In the genomic region with DNA sequence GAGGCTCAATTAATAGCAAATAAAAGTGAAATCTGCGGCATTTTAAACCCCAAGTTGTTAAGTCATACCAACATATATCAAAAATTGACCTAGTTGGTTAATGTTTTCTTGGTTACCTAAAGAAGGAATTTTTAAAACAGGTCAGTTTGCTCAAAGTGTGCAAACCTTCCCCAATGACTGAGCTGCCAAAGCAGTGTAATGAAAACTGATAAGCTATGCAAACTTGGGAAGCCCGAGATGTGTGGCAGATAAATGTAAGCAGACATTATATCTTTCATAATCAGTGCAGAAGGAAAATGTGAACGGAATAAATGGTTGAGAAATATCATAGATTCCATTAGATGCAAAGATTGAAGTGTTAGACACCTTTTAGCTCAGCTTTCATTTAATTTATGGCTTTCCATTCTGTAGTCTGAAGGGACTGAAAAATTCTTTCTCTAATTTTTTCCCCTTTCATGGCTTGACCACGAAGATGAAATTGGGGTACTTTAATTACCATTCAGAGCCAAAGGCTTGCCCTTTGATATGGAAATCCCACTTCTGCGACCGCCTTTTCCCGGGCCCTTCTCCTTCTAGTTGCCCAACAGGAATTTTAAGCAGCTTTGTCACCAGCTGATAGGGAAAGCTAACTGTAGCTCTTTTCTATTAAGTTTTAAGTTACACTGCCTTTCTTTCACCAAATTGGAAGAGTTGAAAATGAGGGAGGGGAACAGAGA, we compare ENCODE assay signal across 18 cellular contexts.
DNase-seq lines count a peak whose midpoint lies in the region; ATAC-seq and TF ChIP-seq lines count a peak whose summit lies in the region.
"Had no signal": no experiment of that assay in that cellular context is flagged by ENCODE, and none has a peak within 500 bp of the region (broad histone marks: within the 10 kb centered on the region; RNA-seq: fewer than 3 reads in every experiment).

No MANE protein-coding gene starts in this region.

- no peaks in the 10 kb centered on the region for H3K79me2 ChIP-seq in hepatocyte

- H3K9me3 ChIP-seq in NT2/D1 (ENCODE audit: insufficient read depth, low read length) (no peaks in the 10 kb centered on the region), hepatocyte (ENCODE audit: low read depth) (no peaks in the 10 kb centered on the region)
- H3K9me3 ChIP-seq: HAP-1 had no signal

- H3K27me3 Mint-ChIP-seq in nephron progenitor cell (ENCODE audit: low read depth, poor library complexity), result peaks cover 3% of the 10 kb centered on the region
- no peaks in the 10 kb centered on the region for H3K27me3 Mint-ChIP-seq in activated CD4-positive, alpha-beta T cell treated with anti-CD3 and anti-CD28 coated beads, Interleukin-2, amount 10 ng/mL, durations not matched to agents 7 days and 5 days

- H3K27me3 ChIP-seq in NT2/D1 (ENCODE audit: insufficient read depth, insufficient read length) (no peaks in the 10 kb centered on the region), hepatocyte (no peaks in the 10 kb centered on the region)

- peaks cover 8% of the 10 kb centered on the region for H3K36me3 Mint-ChIP-seq in nephron progenitor cell (ENCODE audit: low read depth)
- H3K36me3 Mint-ChIP-seq in activated CD4-positive, alpha-beta T cell treated with anti-CD3 and anti-CD28 coated beads, Interleukin-2, amount 10 ng/mL, durations not matched to agents 7 days and 5 days (ENCODE audit: low read depth), result no peaks in the 10 kb centered on the region

- WGBS in hepatocyte (ENCODE audit: low lambda C conversion rate, missing lambda C conversion rate), result 46% methylated on average over 7 of the region's 7 CpGs

- H3K27ac ChIP-seq in hepatocyte, result peak overlapping the region; percentile 32
- H3K27ac ChIP-seq: RWPE1 had no signal

- H3K27ac Mint-ChIP-seq in nephron progenitor cell, result peak overlapping the region; percentile 22
- H3K27ac Mint-ChIP-seq in activated CD4-positive, alpha-beta T cell treated with anti-CD3 and anti-CD28 coated beads, Interleukin-2, amount 10 ng/mL, durations not matched to agents 7 days and 5 days, result no peak overlapping the region

- H3K36me3 ChIP-seq in NT2/D1 (ENCODE audit: insufficient read depth, insufficient read length, low read length) (no peaks in the 10 kb centered on the region), hepatocyte (replicated peaks; ENCODE audit: insufficient read depth, low read depth) (no peaks in the 10 kb centered on the region)
- H3K36me3 ChIP-seq: HAP-1 had no signal

- no peak for ATAC-seq in HG03457 (IDR thresholded peaks at IDR 0.05; ENCODE audit: unreplicated experiment)
- ATAC-seq: PC-3 had no signal

- no peaks in the 10 kb centered on the region for H3K9me2 ChIP-seq in hepatocyte (replicated peaks; ENCODE audit: insufficient read depth)

- no peaks in the 10 kb centered on the region for H4K20me1 ChIP-seq in hepatocyte (ENCODE audit: insufficient read depth, poor library complexity, severe bottlenecking)

- CTCF ChIA-PET in activated CD4-positive, alpha-beta T cell treated with anti-CD3 and anti-CD28 coated beads, Interleukin-2, amount 10 ng/mL, durations not matched to agents 7 days and 5 days (lab: Charles Lee), result no interaction called here

- DNase-seq in NT2/D1 (ENCODE audit: low read depth, low spot score) (peak; percentile 49), hepatocyte (ENCODE audit: low spot score) (no peak), nephron progenitor cell (no peak), H4 (ENCODE audit: low spot score) (no peak)
- no peak for DNase-seq in activated CD4-positive, alpha-beta T cell treated with anti-CD3 and anti-CD28 coated beads for 1 hour
- DNase-seq in activated CD4-positive, alpha-beta T cell treated with anti-CD3 and anti-CD28 coated beads, Interleukin-2, amount 10 ng/mL, durations not matched to agents 7 days and 5 days, result no peak
- DNase-seq: ACHN, C1 segment of cervical spinal cord, DND-41, KG1, NCI-H1694 treated with DMSO at 0.1 percent for 48 hours, NCI-H2107, NCI-H226, NCI-H524, PC-3 had no signal

- H2AFZ ChIP-seq in hepatocyte, result no peak overlapping the region

- no peak overlapping the region for H3K4me3 ChIP-seq in NT2/D1 (ENCODE audit: insufficient read length, low read depth)
- H3K4me3 ChIP-seq in hepatocyte, result no peak overlapping the region
- H3K4me3 ChIP-seq: HAP-1 had no signal

- H3K4me1 ChIP-seq in NT2/D1 (ENCODE audit: insufficient read depth, insufficient read length), result no peaks in the 10 kb centered on the region
- H3K4me1 ChIP-seq in hepatocyte (ENCODE audit: insufficient read depth), result no peaks in the 10 kb centered on the region

- H3K4me2 ChIP-seq in hepatocyte, result peak overlapping the region; percentile 59

- POLR2A ChIA-PET in activated CD4-positive, alpha-beta T cell treated with anti-CD3 and anti-CD28 coated beads, Interleukin-2, amount 10 ng/mL, durations not matched to agents 7 days and 5 days (lab: Charles Lee), result no interaction called here

- H3K4me1 Mint-ChIP-seq in nephron progenitor cell, result peaks cover 23% of the 10 kb centered on the region
- no peaks in the 10 kb centered on the region for H3K4me1 Mint-ChIP-seq in activated CD4-positive, alpha-beta T cell treated with anti-CD3 and anti-CD28 coated beads, Interleukin-2, amount 10 ng/mL, durations not matched to agents 7 days and 5 days

- no peak overlapping the region for H3K4me3 Mint-ChIP-seq in nephron progenitor cell
- no peak overlapping the region for H3K4me3 Mint-ChIP-seq in activated CD4-positive, alpha-beta T cell treated with anti-CD3 and anti-CD28 coated beads, Interleukin-2, amount 10 ng/mL, durations not matched to agents 7 days and 5 days

- TF ChIP-seq CTCF in hepatocyte (IDR thresholded peaks at IDR 0.05; ENCODE audit: poor library complexity) (no peak), nephron progenitor cell (IDR thresholded peaks at IDR 0.05) (no peak)

- H3K9ac ChIP-seq in NT2/D1 (ENCODE audit: insufficient read length, low read depth), result no peak overlapping the region

- peaks cover 14% of the 10 kb centered on the region for H3K9me3 Mint-ChIP-seq in nephron progenitor cell
- no peaks in the 10 kb centered on the region for H3K9me3 Mint-ChIP-seq in activated CD4-positive, alpha-beta T cell treated with anti-CD3 and anti-CD28 coated beads, Interleukin-2, amount 10 ng/mL, durations not matched to agents 7 days and 5 days
